In the genomic region with DNA sequence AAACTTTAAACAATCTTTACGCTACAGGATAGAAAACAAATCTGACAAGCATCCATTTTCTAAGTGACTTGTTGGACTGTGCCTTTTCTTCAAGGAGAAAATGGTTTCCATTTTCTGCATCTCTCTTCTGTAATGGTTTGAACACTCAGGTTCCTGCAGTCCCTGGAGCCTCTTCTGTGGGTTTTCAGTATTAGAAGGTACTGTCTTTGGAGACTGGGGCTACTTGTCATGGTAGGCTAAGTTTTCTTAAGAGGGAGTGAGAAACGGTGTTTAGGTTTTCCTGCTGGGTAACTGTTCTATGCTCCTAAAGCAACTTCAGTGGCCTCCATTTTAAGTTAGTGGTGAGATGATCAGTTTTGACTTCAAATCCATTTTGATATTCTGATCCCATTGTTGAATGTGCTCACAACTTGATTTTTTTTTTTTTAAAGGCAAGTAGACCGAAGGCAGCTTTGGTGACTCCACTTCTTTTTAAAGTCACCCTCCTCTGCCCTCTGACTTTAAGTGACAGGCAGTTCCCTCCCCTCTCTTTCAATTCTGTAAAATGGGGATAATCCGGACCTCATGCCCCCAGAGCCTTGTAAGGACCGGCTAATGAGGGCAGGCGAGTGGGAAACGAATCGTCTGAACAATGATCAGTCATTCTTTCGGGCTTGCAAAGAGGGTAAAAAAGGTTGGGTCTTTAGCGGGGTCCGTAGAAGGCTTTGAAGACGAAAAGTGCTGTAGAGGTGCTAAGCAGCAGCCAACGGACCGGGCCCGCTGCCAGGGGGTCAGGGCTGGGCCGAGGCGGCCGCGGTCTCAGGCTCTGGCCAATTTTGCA, we compare ENCODE assay signal across 8 cellular contexts. TPM values are rescaled to one million over a fixed set of nuclear protein-coding genes. Genes with fewer than 3 reads are reported as not detected.
DNase-seq lines count a peak whose midpoint lies in the region; ATAC-seq and TF ChIP-seq lines count a peak whose summit lies in the region.

No MANE protein-coding gene starts in this region.

- 10 to 11% methylated on average over 16 to 18 of the region's 19 CpGs for WGBS in thyroid gland, 2 donors

- H3K9me3 ChIP-seq in thyroid gland: no peaks in the 10 kb centered on the region

- TF ChIP-seq POLR2A in thyroid gland (IDR thresholded peaks at IDR 0.05): no peak

- DNase-seq in stimulated activated CD8-positive, alpha-beta memory T cell treated with anti-CD3 and anti-CD28 coated beads, Interleukin-7, amount 100 ng/mL, for 24 hours (ENCODE audit: low read depth): peak; percentile 3
- no peak for DNase-seq in stimulated activated CD8-positive, alpha-beta memory T cell treated with anti-CD3 and anti-CD28 coated beads, Interleukin-4, amount 100 ng/mL, for 48 hours
- DNase-seq in activated naive CD4-positive, alpha-beta T cell treated with anti-CD3 and anti-CD28 coated beads, Interleukin-2, amount 50 U/mL, for 72 hours (ENCODE audit: low spot score in 2 of 2): no peak
- peak in 1 of 2 donors; percentile 5 for DNase-seq in thyroid gland
- no peak for DNase-seq in omental fat pad (ENCODE audit: low spot score)

- H3K4me1 ChIP-seq in thyroid gland: peaks cover 42 to 52% of the 10 kb centered on the region in 2 donors

- H3K4me3 ChIP-seq in thyroid gland (replicated peaks in 1 of 3): peak overlapping the region; percentile 1 to 99 (median 5)

- H3K27ac Mint-ChIP-seq in activated naive CD4-positive, alpha-beta T cell treated with anti-CD3 and anti-CD28 coated beads, Interleukin-2, amount 50 U/mL, for 72 hours: peak overlapping the region; percentile 95 to 99

- peaks cover 0 to 22% of the 10 kb centered on the region in 2 donors for H3K36me3 Mint-ChIP-seq in activated naive CD4-positive, alpha-beta T cell treated with anti-CD3 and anti-CD28 coated beads, Interleukin-2, amount 50 U/mL, for 72 hours

- H3K27ac ChIP-seq in layer of hippocampus (ENCODE audit: low read depth, low read length) (peak overlapping the region; percentile 96), thyroid gland (peak overlapping the region; percentile 86 to 97 (median 94))

- intact Hi-C loops in thyroid gland (cut with DNase I): loop anchor here (5.0 kb wide), 1 partner anchor 92 kb away; a partner anchor contains a TSS

- no peak for TF ChIP-seq CTCF in thyroid gland (IDR thresholded peaks at IDR 0.05)
- no peak for TF ChIP-seq CTCF in omental fat pad (IDR thresholded peaks at IDR 0.05)

- no peaks in the 10 kb centered on the region for H3K9me3 Mint-ChIP-seq in activated naive CD4-positive, alpha-beta T cell treated with anti-CD3 and anti-CD28 coated beads, Interleukin-2, amount 50 U/mL, for 72 hours

- H3K27me3 ChIP-seq in layer of hippocampus (ENCODE audit: control insufficient read depth, insufficient read depth, low read length) (no peaks in the 10 kb centered on the region), thyroid gland (no peaks in the 10 kb centered on the region)

- ATAC-seq in activated naive CD4-positive, alpha-beta T cell treated with anti-CD3 and anti-CD28 coated beads, Interleukin-2, amount 50 U/mL, for 72 hours: no peak
- no peak for ATAC-seq in GM21723 (IDR thresholded peaks at IDR 0.05; ENCODE audit: unreplicated experiment)
- no peak for ATAC-seq in omental fat pad (ENCODE audit: low FRiP score)
- ATAC-seq in GM18519 (IDR thresholded peaks at IDR 0.05; ENCODE audit: low FRiP score, unreplicated experiment): no peak

- no peaks in the 10 kb centered on the region for H3K36me3 ChIP-seq in thyroid gland

RNA-seq across cellular contexts. Expression of a gene that starts 1.0 kb away (rescaled TPM):
- total RNA-seq in activated naive CD4-positive, alpha-beta T cell treated with anti-CD3 and anti-CD28 coated beads, Interleukin-2, amount 50 U/mL, for 72 hours: 100 to 1,000 TPM; 110 to 116 TPM
- total RNA-seq in thyroid gland: 10 to 100 TPM; 44.1 to 97.3 (median 78.4) TPM
- total RNA-seq in omental fat pad: 10 to 100 TPM; 25.8 to 48.4 (median 40.6) TPM
